ENCODE assay signal across 28 cellular contexts in genomic region chr19:33251526-33252090, GRCh38. TPM values are rescaled to one million over a fixed set of nuclear protein-coding genes. Genes with fewer than 3 reads are reported as not detected.
"Had no signal": no experiment of that assay in that cellular context is flagged by ENCODE, and none has a peak within 500 bp of the region (broad histone marks: within the 10 kb centered on the region; RNA-seq: fewer than 3 reads in every experiment).

No MANE protein-coding gene starts in this region.

- H3K27ac ChIP-seq: ascending aorta, body of pancreas, PC-9, SK-N-MC had no signal

- DNase-seq: activated B cell treated with CpG ODN at 0.5 μM for 24 hours; activated CD4-positive, alpha-beta T cell treated with anti-CD3 and anti-CD28 coated beads for 1 hour; activated CD4-positive, alpha-beta T cell treated with anti-CD3 and anti-CD28 coated beads, Interleukin-2, amount 10 ng/mL, durations not matched to agents 24 days and 14 days; activated CD4-positive, alpha-beta T cell treated with anti-CD3 and anti-CD28 coated beads, Interleukin-2, amount 50 U/mL, for 48 hours; activated CD8-positive, alpha-beta memory T cell treated with anti-CD3 and anti-CD28 coated beads, Interleukin-2, amount 10 ng/mL, durations not matched to agents 7 days and 5 days; activated effector memory CD4-positive, alpha-beta T cell treated with anti-CD3 and anti-CD28 coated beads, Interleukin-2, amount 50 U/mL, for 16 hours; activated naive CD4-positive, alpha-beta T cell treated with Interleukin-2 at 50 U/mL for 16 hours; activated naive CD8-positive, alpha-beta T cell treated with anti-CD3 and anti-CD28 coated beads, Interleukin-2, amount 50 U/mL, for 24 hours; activated T-cell treated with anti-CD3 and anti-CD28 coated beads, Interleukin-2, amount 50 U/mL, for 24 hours; amniotic stem cell; body of pancreas; central memory CD4-positive, alpha-beta T cell; Karpas-422; MM.1S; NCI-H1105; NCI-H1436; NCI-H1694 treated with DMSO at 0.1 percent for 48 hours; NCI-H2029 treated with DMSO at 0.1 percent for 48 hours; NCI-H510A treated with DMSO at 0.1 percent for 48 hours; NCI-H69; PC-9; T-cell; T-helper 2 cell; T1000 had no signal

- ATAC-seq: activated CD8-positive, alpha-beta memory T cell treated with anti-CD3 and anti-CD28 coated beads, Interleukin-2, amount 10 ng/mL, durations not matched to agents 7 days and 5 days; activated naive CD4-positive, alpha-beta T cell treated with anti-CD3 and anti-CD28 coated beads, Interleukin-2, amount 50 U/mL, for 72 hours; activated naive CD8-positive, alpha-beta T cell treated with anti-CD3 and anti-CD28 coated beads, Interleukin-2, amount 50 U/mL, for 24 hours; body of pancreas; T-cell had no signal

- H3K9me3 ChIP-seq: ascending aorta, body of pancreas had no signal

- H3K4me1 ChIP-seq: ascending aorta, body of pancreas had no signal

- H3K4me3 ChIP-seq: ascending aorta, body of pancreas, PC-9, SK-N-MC had no signal

- H3K36me3 ChIP-seq: ascending aorta had no signal

- H3K27me3 ChIP-seq: ascending aorta, body of pancreas had no signal

RNA-seq across cellular contexts. Expression of gene SLC7A10, which starts 26.0 kb away (rescaled TPM):
- total RNA-seq: activated B cell treated with CpG ODN at 0.5 μM for 24 hours; activated CD4-positive, alpha-beta T cell treated with anti-CD3 and anti-CD28 coated beads, Interleukin-2, amount 10 ng/mL, durations not matched to agents 24 days and 14 days; activated CD8-positive, alpha-beta memory T cell treated with anti-CD3 and anti-CD28 coated beads, Interleukin-2, amount 10 ng/mL, durations not matched to agents 7 days and 5 days; activated naive CD4-positive, alpha-beta T cell treated with anti-CD3 and anti-CD28 coated beads, Interleukin-2, amount 50 U/mL, for 72 hours; ascending aorta; bronchial epithelial cell; PC-9; T-cell had no signal

RNA-seq across cellular contexts. Expression of gene LRP3, which starts 57.5 kb away (rescaled TPM):
- total RNA-seq: activated B cell treated with CpG ODN at 0.5 μM for 24 hours had no signal
